In the genomic region with DNA sequence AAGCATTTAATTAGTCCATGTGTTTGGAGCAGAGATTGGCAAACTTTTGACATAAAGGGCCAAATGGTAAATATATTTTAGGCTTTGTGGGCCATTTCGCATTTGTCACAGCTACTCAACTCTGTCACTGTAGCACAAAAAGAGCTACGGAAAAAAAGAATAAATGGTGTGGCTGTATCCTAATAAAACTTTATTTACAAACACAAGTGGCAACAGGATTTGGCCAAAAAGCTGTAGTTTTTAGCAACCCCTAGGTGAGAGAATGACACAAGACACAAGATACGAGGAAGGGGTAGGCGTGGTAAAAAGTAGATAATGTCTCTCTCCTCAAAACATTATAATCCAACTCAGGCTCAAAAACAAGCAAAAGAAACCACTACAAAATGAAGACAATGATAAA, we compare ENCODE assay signal across 25 cellular contexts.
DNase-seq lines count a peak whose midpoint lies in the region; ATAC-seq lines count a peak whose summit lies in the region.
"Had no signal": no experiment of that assay in that cellular context is flagged by ENCODE, and none has a peak within 500 bp of the region (broad histone marks: within the 10 kb centered on the region; RNA-seq: fewer than 3 reads in every experiment).

No MANE protein-coding gene starts in this region.

- H3K4me3 ChIP-seq in CD4-positive, CD25-positive, alpha-beta regulatory T cell (ENCODE audit: low read depth, low read length), result no peak overlapping the region
- H3K4me3 ChIP-seq: BLaER1 treated with 17β-estradiol and CSF1 and Interleukin-3, amounts not matched to agents 10 nM and 100 nM had no signal

- peak overlapping the region; percentile 66 for H3K27ac Mint-ChIP-seq in activated T-cell treated with anti-CD3 and anti-CD28 coated beads, Interleukin-2, amount 50 U/mL, for 24 hours
- H3K27ac Mint-ChIP-seq in CD4-positive, CD25-positive, alpha-beta regulatory T cell, result peak overlapping the region; percentile 29 to 80 (median 42)
- H3K27ac Mint-ChIP-seq in activated T-helper 17 cell treated with anti-CD3 and anti-CD28 coated beads, Interleukin-2, amount 50 U/mL, for 72 hours, result peak overlapping the region; percentile 19
- peak overlapping the region in 6 of 10 donors; percentile 7 to 68 (median 32) for H3K27ac Mint-ChIP-seq in naive thymus-derived CD8-positive, alpha-beta T cell

- peaks cover 14% of the 10 kb centered on the region for H3K4me1 Mint-ChIP-seq in activated T-cell treated with anti-CD3 and anti-CD28 coated beads, Interleukin-2, amount 50 U/mL, for 24 hours (ENCODE audit: low read depth)
- H3K4me1 Mint-ChIP-seq in activated T-cell treated with anti-CD3 and anti-CD28 coated beads, Interleukin-2, amount 50 U/mL, for 4 hours (ENCODE audit: low read depth), result peaks cover 4% of the 10 kb centered on the region
- peaks cover 0 to 19% (median 2%) of the 10 kb centered on the region in 4 donors for H3K4me1 Mint-ChIP-seq in CD4-positive, CD25-positive, alpha-beta regulatory T cell
- peaks cover 5% of the 10 kb centered on the region for H3K4me1 Mint-ChIP-seq in activated T-helper 17 cell treated with anti-CD3 and anti-CD28 coated beads, Interleukin-2, amount 50 U/mL, for 72 hours
- peaks cover 0 to 11% (median 0%) of the 10 kb centered on the region in 4 donors for H3K4me1 Mint-ChIP-seq in naive thymus-derived CD8-positive, alpha-beta T cell

- DNase-seq in activated T-cell treated with anti-CD3 and anti-CD28 coated beads, Interleukin-2, amount 50 U/mL, for 24 hours, result no peak
- no peak for DNase-seq in activated T-cell treated with anti-CD3 and anti-CD28 coated beads, Interleukin-2, amount 50 U/mL, for 4 hours
- DNase-seq in CD4-positive, CD25-positive, alpha-beta regulatory T cell, result no peak
- DNase-seq in naive thymus-derived CD8-positive, alpha-beta T cell, result no peak
- no peak for DNase-seq in activated CD4-positive, CD25-positive, alpha-beta regulatory T cell (lab: John Stamatoyannopoulos, UW)
- no peak for DNase-seq in RPMI8226
- DNase-seq: CD8-positive, alpha-beta memory T cell; DMS 273 treated with DMSO at 0.1 percent for 48 hours; DMS79; EL; GF-D8; IMR-90; NCI-H1092; NCI-H1417 treated with DMSO at 0.1 percent for 48 hours; NCI-H1694 treated with DMSO at 0.1 percent for 48 hours; NCI-H2081; NCI-H226; NCI-H510A; NCI-H69; SHP77 had no signal

- H3K27ac ChIP-seq in CD4-positive, CD25-positive, alpha-beta regulatory T cell (ENCODE audit: insufficient read depth, low read length, poor library complexity, severe bottlenecking), result no peak overlapping the region
- H3K27ac ChIP-seq: BLaER1 treated with 17β-estradiol and CSF1 and Interleukin-3, amounts not matched to agents 10 nM and 100 nM; KMS-11; RWPE1 had no signal

- no peaks in the 10 kb centered on the region for H3K27me3 Mint-ChIP-seq in activated T-cell treated with anti-CD3 and anti-CD28 coated beads, Interleukin-2, amount 50 U/mL, for 24 hours
- H3K27me3 Mint-ChIP-seq in activated T-cell treated with anti-CD3 and anti-CD28 coated beads, Interleukin-2, amount 50 U/mL, for 4 hours (ENCODE audit: low read depth), result no peaks in the 10 kb centered on the region
- no peaks in the 10 kb centered on the region for H3K27me3 Mint-ChIP-seq in CD4-positive, CD25-positive, alpha-beta regulatory T cell
- no peaks in the 10 kb centered on the region for H3K27me3 Mint-ChIP-seq in activated T-helper 17 cell treated with anti-CD3 and anti-CD28 coated beads, Interleukin-2, amount 50 U/mL, for 72 hours
- no peaks in the 10 kb centered on the region for H3K27me3 Mint-ChIP-seq in naive thymus-derived CD8-positive, alpha-beta T cell
- H3K27me3 Mint-ChIP-seq: CD8-positive, alpha-beta memory T cell had no signal

- H3K36me3 Mint-ChIP-seq in activated T-cell treated with anti-CD3 and anti-CD28 coated beads, Interleukin-2, amount 50 U/mL, for 24 hours (ENCODE audit: low read depth), result peaks cover 96% of the 10 kb centered on the region
- H3K36me3 Mint-ChIP-seq in activated T-cell treated with anti-CD3 and anti-CD28 coated beads, Interleukin-2, amount 50 U/mL, for 4 hours (ENCODE audit: insufficient read depth), result peaks cover 59% of the 10 kb centered on the region
- H3K36me3 Mint-ChIP-seq in CD4-positive, CD25-positive, alpha-beta regulatory T cell, result peaks cover 76% of the 10 kb centered on the region
- H3K36me3 Mint-ChIP-seq in activated T-helper 17 cell treated with anti-CD3 and anti-CD28 coated beads, Interleukin-2, amount 50 U/mL, for 72 hours (ENCODE audit: low read depth), result peaks cover 100% of the 10 kb centered on the region
- H3K36me3 Mint-ChIP-seq in naive thymus-derived CD8-positive, alpha-beta T cell, result peaks cover 9 to 97% (median 30%) of the 10 kb centered on the region in 3 donors

- no peak overlapping the region for H3K4me3 Mint-ChIP-seq in activated T-cell treated with anti-CD3 and anti-CD28 coated beads, Interleukin-2, amount 50 U/mL, for 24 hours
- no peak overlapping the region for H3K4me3 Mint-ChIP-seq in activated T-cell treated with anti-CD3 and anti-CD28 coated beads, Interleukin-2, amount 50 U/mL, for 4 hours
- no peak overlapping the region for H3K4me3 Mint-ChIP-seq in CD4-positive, CD25-positive, alpha-beta regulatory T cell
- no peak overlapping the region for H3K4me3 Mint-ChIP-seq in activated T-helper 17 cell treated with anti-CD3 and anti-CD28 coated beads, Interleukin-2, amount 50 U/mL, for 72 hours
- H3K4me3 Mint-ChIP-seq in naive thymus-derived CD8-positive, alpha-beta T cell, result no peak overlapping the region
- H3K4me3 Mint-ChIP-seq: CD8-positive, alpha-beta memory T cell had no signal

- POLR2A ChIA-PET in naive thymus-derived CD8-positive, alpha-beta T cell (lab: Charles Lee), result no interaction called here

- H3K27me3 ChIP-seq in CD4-positive, CD25-positive, alpha-beta regulatory T cell (ENCODE audit: control insufficient read depth, insufficient read depth, low read length), result no peaks in the 10 kb centered on the region
- H3K27me3 ChIP-seq: BLaER1 treated with 17β-estradiol and CSF1 and Interleukin-3, amounts not matched to agents 10 nM and 100 nM had no signal

- no peak for ATAC-seq in activated T-cell treated with anti-CD3 and anti-CD28 coated beads, Interleukin-2, amount 50 U/mL, for 4 hours
- ATAC-seq in CD4-positive, CD25-positive, alpha-beta regulatory T cell (ENCODE audit: low read depth in 2 of 2), result no peak
- ATAC-seq in activated T-helper 17 cell treated with anti-CD3 and anti-CD28 coated beads, Interleukin-2, amount 50 U/mL, for 72 hours (replicated peaks), result no peak
- ATAC-seq in naive thymus-derived CD8-positive, alpha-beta T cell, result no peak
- ATAC-seq: HCT116 had no signal

- H3K36me3 ChIP-seq in CD4-positive, CD25-positive, alpha-beta regulatory T cell (ENCODE audit: control insufficient read depth, insufficient read depth, low read length), result peaks cover 97% of the 10 kb centered on the region

- H3K9me3 Mint-ChIP-seq in activated T-cell treated with anti-CD3 and anti-CD28 coated beads, Interleukin-2, amount 50 U/mL, for 24 hours, result no peaks in the 10 kb centered on the region
- H3K9me3 Mint-ChIP-seq in activated T-cell treated with anti-CD3 and anti-CD28 coated beads, Interleukin-2, amount 50 U/mL, for 4 hours, result no peaks in the 10 kb centered on the region
- H3K9me3 Mint-ChIP-seq in CD4-positive, CD25-positive, alpha-beta regulatory T cell, result no peaks in the 10 kb centered on the region
- H3K9me3 Mint-ChIP-seq in activated T-helper 17 cell treated with anti-CD3 and anti-CD28 coated beads, Interleukin-2, amount 50 U/mL, for 72 hours, result no peaks in the 10 kb centered on the region
- H3K9me3 Mint-ChIP-seq in naive thymus-derived CD8-positive, alpha-beta T cell, result no peaks in the 10 kb centered on the region
- H3K9me3 Mint-ChIP-seq: CD8-positive, alpha-beta memory T cell had no signal

- no peaks in the 10 kb centered on the region for H3K4me1 ChIP-seq in CD4-positive, CD25-positive, alpha-beta regulatory T cell (ENCODE audit: control insufficient read depth, insufficient read depth, low read length, poor library complexity, severe bottlenecking)
- H3K4me1 ChIP-seq: BLaER1 treated with 17β-estradiol and CSF1 and Interleukin-3, amounts not matched to agents 10 nM and 100 nM had no signal

- H3K9me3 ChIP-seq in CD4-positive, CD25-positive, alpha-beta regulatory T cell (ENCODE audit: control insufficient read depth in 2 of 2, low read length in 2 of 2), result no peaks in the 10 kb centered on the region
- H3K9me3 ChIP-seq: BLaER1 treated with 17β-estradiol and CSF1 and Interleukin-3, amounts not matched to agents 10 nM and 100 nM had no signal
